In the genomic region with DNA sequence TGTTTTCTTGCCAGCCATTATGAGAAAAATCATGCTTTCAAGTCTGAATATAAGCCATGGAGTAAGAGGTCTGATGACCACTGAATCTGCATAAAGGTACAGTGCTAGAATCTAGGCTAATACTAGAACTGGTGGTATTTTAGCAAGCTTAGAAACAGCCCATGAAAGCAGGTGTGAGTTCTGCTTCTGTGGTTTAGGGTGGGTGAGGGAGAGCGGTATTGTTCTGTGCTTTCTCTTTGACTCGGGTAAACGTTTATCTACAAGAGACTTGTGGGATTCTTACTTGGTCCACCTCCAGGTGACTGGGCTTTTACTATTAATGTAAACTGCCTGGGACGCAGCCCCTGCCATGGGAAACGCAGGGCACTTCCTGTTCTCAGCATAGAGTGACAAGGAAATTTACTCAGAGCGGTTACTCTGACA, we compare ENCODE assay signal across 8 cellular contexts. TPM values are rescaled to one million over a fixed set of nuclear protein-coding genes. Genes with fewer than 3 reads are reported as not detected.
DNase-seq lines count a peak whose midpoint lies in the region; ATAC-seq, FAIRE-seq and TF ChIP-seq lines count a peak whose summit lies in the region.

No MANE protein-coding gene starts in this region.

- POLR2A ChIA-PET in WTC11 (lab: Charles Lee): no interaction called here

- peak; percentile 97 for ATAC-seq in GM21528 (IDR thresholded peaks at IDR 0.05; ENCODE audit: low FRiP score, unreplicated experiment)
- ATAC-seq in WTC11: no peak

- peak; percentile 44 for DNase-seq in GM18507 (ENCODE audit: extremely low spot score, insufficient read length, low read depth)
- peak; percentile 5 for DNase-seq in KBM-7
- DNase-seq in lung microvascular endothelial cell (ENCODE audit: low read depth in 2 of 2): peak; percentile 43 to 69
- DNase-seq in WTC11 (ENCODE audit: low spot score): no peak
- no peak for DNase-seq in NCI-H2029 treated with DMSO at 0.1 percent for 48 hours (lab: John Stamatoyannopoulos, UW)
- no peak for DNase-seq in NCI-H187 treated with DMSO at 0.1 percent for 48 hours (lab: John Stamatoyannopoulos, UW)
- DNase-seq in NCI-H774 (lab: John Stamatoyannopoulos, UW): no peak

- H3K36me3 Mint-ChIP-seq in WTC11: peaks cover 51% of the 10 kb centered on the region

- FAIRE-seq in GM18507 (lab: Jason Lieb, UNC): peak; percentile 97

- in situ Hi-C loops in KBM-7 (cut with MboI; ENCODE audit: low pct_unique_long_range_greater_than_20kb, low sequenced_read_pairs): no loop called here

- H3K4me1 Mint-ChIP-seq in WTC11: no peaks in the 10 kb centered on the region

- no peak overlapping the region for H3K27ac Mint-ChIP-seq in WTC11

- no peaks in the 10 kb centered on the region for H3K27me3 Mint-ChIP-seq in WTC11 (ENCODE audit: low read depth)

- H3K4me3 Mint-ChIP-seq in WTC11: no peak overlapping the region

- CTCF ChIA-PET in WTC11 (lab: Charles Lee): no interaction called here

- TF ChIP-seq CTCF in WTC11 (IDR thresholded peaks at IDR 0.05): no peak

- no peaks in the 10 kb centered on the region for H3K9me3 Mint-ChIP-seq in WTC11

TF ChIP-seq in WTC11, 78 proteins besides CTCF, POLR2A, EP300 and RAD21:
- TF ChIP-seq ESRRA (CRISPR knock-in tag; IDR thresholded peaks at IDR 0.05; ENCODE audit: borderline replicate concordance): no peak
- TF ChIP-seq OVOL2 (CRISPR knock-in tag; IDR thresholded peaks at IDR 0.05; ENCODE audit: borderline replicate concordance): no peak
- TF ChIP-seq, protein P1, sequence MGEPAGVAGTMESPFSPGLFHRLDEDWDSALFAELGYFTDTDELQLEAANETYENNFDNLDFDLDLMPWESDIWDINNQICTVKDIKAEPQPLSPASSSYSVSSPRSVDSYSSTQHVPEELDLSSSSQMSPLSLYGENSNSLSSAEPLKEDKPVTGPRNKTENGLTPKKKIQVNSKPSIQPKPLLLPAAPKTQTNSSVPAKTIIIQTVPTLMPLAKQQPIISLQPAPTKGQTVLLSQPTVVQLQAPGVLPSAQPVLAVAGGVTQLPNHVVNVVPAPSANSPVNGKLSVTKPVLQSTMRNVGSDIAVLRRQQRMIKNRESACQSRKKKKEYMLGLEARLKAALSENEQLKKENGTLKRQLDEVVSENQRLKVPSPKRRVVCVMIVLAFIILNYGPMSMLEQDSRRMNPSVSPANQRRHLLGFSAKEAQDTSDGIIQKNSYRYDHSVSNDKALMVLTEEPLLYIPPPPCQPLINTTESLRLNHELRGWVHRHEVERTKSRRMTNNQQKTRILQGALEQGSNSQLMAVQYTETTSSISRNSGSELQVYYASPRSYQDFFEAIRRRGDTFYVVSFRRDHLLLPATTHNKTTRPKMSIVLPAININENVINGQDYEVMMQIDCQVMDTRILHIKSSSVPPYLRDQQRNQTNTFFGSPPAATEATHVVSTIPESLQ (CRISPR knock-in tag; IDR thresholded peaks at IDR 0.05): no peak
- no peak for TF ChIP-seq CREM (CRISPR knock-in tag; IDR thresholded peaks at IDR 0.05)

RNA-seq across cellular contexts. Expression of a gene that starts 55.2 kb away (rescaled TPM):
- total RNA-seq in lung microvascular endothelial cell (not detected in 2 replicates), WTC11 (2021) (not detected in 3 replicates)

Comparison
In these comparisons a context has a peak if more than half of its experiments do, and no peak if none do; other contexts are left out.
1. DNase-seq: peak in GM18507 (single experiment), KBM-7 (single experiment) and lung microvascular endothelial cell (2 of 2); none in WTC11 (single experiment), NCI-H2029 treated with DMSO at 0.1 percent for 48 hours (single experiment), NCI-H187 treated with DMSO at 0.1 percent for 48 hours (single experiment) and NCI-H774 (single experiment).